In genomic region chr13:99053636-99054233, GRCh38 we compare ENCODE assay signal across 1 cellular context.
TF ChIP-seq lines count a peak whose summit lies in the region.

No MANE protein-coding gene starts in this region.

TF ChIP-seq in K562, 482 proteins besides CTCF, POLR2A, EP300 and RAD21 (continued from another document and continues in another):
- TF ChIP-seq, protein P1, sequence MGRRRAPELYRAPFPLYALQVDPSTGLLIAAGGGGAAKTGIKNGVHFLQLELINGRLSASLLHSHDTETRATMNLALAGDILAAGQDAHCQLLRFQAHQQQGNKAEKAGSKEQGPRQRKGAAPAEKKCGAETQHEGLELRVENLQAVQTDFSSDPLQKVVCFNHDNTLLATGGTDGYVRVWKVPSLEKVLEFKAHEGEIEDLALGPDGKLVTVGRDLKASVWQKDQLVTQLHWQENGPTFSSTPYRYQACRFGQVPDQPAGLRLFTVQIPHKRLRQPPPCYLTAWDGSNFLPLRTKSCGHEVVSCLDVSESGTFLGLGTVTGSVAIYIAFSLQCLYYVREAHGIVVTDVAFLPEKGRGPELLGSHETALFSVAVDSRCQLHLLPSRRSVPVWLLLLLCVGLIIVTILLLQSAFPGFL (CRISPR knock-in tag; IDR thresholded peaks at IDR 0.05), result no peak
- TF ChIP-seq ZNF407 (IDR thresholded peaks at IDR 0.05; ENCODE audit: low read depth) (no peak), NONO (IDR thresholded peaks at IDR 0.05; ENCODE audit: low read depth in 2 of 2, low read length in 1 of 2) (0 out of 4 replicates have a peak, but pooled peaks of 1 of the 2 experiments have one; percentile 25), RCOR1 (IDR thresholded peaks at IDR 0.05; ENCODE audit: borderline replicate concordance in 1 of 2, low read depth in 2 of 2, low read length in 2 of 2) (peak; percentile 85 to 98; a peak in 3 of 4 replicates), ZNF77 (CRISPR knock-in tag; IDR thresholded peaks at IDR 0.05) (no peak), NBN (IDR thresholded peaks at IDR 0.05; ENCODE audit: low read depth) (peak; percentile 88), ETS2 (tag; IDR thresholded peaks at IDR 0.05; ENCODE audit: borderline replicate concordance, poor library complexity, severe bottlenecking) (no peak), THRB (CRISPR knock-in tag; conservative IDR thresholded peaks at IDR 0.05) (no peak), PBX2 (CRISPR knock-in tag; IDR thresholded peaks at IDR 0.05; ENCODE audit: low read depth) (no peak), PBX2 (tag; conservative IDR thresholded peaks at IDR 0.05; ENCODE audit: low read depth) (peak; percentile 33; the same call in 1 of the 2 replicates), ZNF717 (CRISPR knock-in tag; IDR thresholded peaks at IDR 0.05) (no peak), MCM2 (IDR thresholded peaks at IDR 0.05; ENCODE audit: low read depth) (no peak), TAF9B (IDR thresholded peaks at IDR 0.05; ENCODE audit: partially characterized antibody) (no peak), XRCC4 (IDR thresholded peaks at IDR 0.05; ENCODE audit: extremely low read depth, insufficient read depth, insufficient read length) (no peak), TEAD2 (tag; IDR thresholded peaks at IDR 0.05) (no peak), TCF7 (IDR thresholded peaks at IDR 0.05; ENCODE audit: borderline replicate concordance) (peak; percentile 22; the same call in 1 of the 2 replicates), KLF16 (IDR thresholded peaks at IDR 0.05) (peak; percentile 95), KAT7 (CRISPR knock-in tag; IDR thresholded peaks at IDR 0.05; ENCODE audit: borderline replicate concordance) (no peak), RFX1 (IDR thresholded peaks at IDR 0.05) (peak; percentile 56), ZNF146 (CRISPR knock-in tag; IDR thresholded peaks at IDR 0.05; ENCODE audit: unreplicated experiment) (no peak), ATF1 (CRISPR knock-in tag; IDR thresholded peaks at IDR 0.05) (no peak), ATF1 (tag; IDR thresholded peaks at IDR 0.05) (peak; percentile 38), MTA1 (IDR thresholded peaks at IDR 0.05; ENCODE audit: borderline replicate concordance) (peak; percentile 69), U2AF1 (optimal IDR thresholded peaks at IDR 0.05; ENCODE audit: low read depth, low read length) (no peak), GABPB2 (CRISPR knock-in tag; conservative IDR thresholded peaks at IDR 0.05) (no peak), NFYB (IDR thresholded peaks at IDR 0.05; ENCODE audit: extremely low read depth, insufficient read length) (no peak), MCM5 (IDR thresholded peaks at IDR 0.05; ENCODE audit: low read depth) (no peak), NR2C2 (CRISPR knock-in tag; IDR thresholded peaks at IDR 0.05) (no peak), NR2C2 (tag; IDR thresholded peaks at IDR 0.05) (0 out of 2 replicates have a peak, but pooled peaks have one; percentile 22), RAD51 (IDR thresholded peaks at IDR 0.05; ENCODE audit: borderline replicate concordance, low read depth) (no peak), KAT2B (IDR thresholded peaks at IDR 0.05; ENCODE audit: low read depth, low read length) (no peak), GTF3C2 (IDR thresholded peaks at IDR 0.05; ENCODE audit: borderline replicate concordance, extremely low read depth, insufficient read length) (no peak), LARP7 (IDR thresholded peaks at IDR 0.05) (no peak), BCLAF1 (IDR thresholded peaks at IDR 0.05; ENCODE audit: borderline replicate concordance in 1 of 2, control insufficient read depth in 1 of 2, low read depth in 2 of 2, low read length in 1 of 2) (peak in 1 of 2 experiments; percentile 62; a peak in 1 of 4 replicates), FOXA1 (IDR thresholded peaks at IDR 0.05; ENCODE audit: borderline replicate concordance) (no peak), ZFPM2 (CRISPR knock-in tag; IDR thresholded peaks at IDR 0.05) (no peak), ZKSCAN8 (CRISPR knock-in tag; IDR thresholded peaks at IDR 0.05) (no peak), BRD4 (IDR thresholded peaks at IDR 0.05) (no peak), ZNF197 (CRISPR knock-in tag; IDR thresholded peaks at IDR 0.05; ENCODE audit: low read depth) (no peak), ZSCAN32 (CRISPR knock-in tag; IDR thresholded peaks at IDR 0.05) (no peak), FOXJ2 (tag; IDR thresholded peaks at IDR 0.05) (peak; percentile 87; the same call in 1 of the 2 replicates)
- TF ChIP-seq, protein P2, sequence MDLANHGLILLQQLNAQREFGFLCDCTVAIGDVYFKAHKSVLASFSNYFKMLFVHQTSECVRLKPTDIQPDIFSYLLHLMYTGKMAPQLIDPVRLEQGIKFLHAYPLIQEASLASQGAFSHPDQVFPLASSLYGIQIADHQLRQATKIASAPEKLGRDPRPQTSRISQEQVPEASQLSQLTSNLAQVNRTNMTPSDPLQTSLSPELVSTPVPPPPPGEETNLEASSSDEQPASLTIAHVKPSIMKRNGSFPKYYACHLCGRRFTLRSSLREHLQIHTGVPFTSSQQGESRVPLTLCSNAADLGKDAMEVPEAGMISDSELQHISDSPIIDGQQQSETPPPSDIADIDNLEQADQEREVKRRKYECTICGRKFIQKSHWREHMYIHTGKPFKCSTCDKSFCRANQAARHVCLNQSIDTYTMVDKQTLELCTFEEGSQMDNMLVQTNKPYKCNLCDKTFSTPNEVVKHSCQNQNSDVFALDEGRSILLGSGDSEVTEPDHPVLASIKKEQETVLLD (IDR thresholded peaks at IDR 0.05), result peak; percentile 65; the same call in 1 of the 2 replicates
